ENCODE assay signal across 13 cellular contexts in the genomic region with DNA sequence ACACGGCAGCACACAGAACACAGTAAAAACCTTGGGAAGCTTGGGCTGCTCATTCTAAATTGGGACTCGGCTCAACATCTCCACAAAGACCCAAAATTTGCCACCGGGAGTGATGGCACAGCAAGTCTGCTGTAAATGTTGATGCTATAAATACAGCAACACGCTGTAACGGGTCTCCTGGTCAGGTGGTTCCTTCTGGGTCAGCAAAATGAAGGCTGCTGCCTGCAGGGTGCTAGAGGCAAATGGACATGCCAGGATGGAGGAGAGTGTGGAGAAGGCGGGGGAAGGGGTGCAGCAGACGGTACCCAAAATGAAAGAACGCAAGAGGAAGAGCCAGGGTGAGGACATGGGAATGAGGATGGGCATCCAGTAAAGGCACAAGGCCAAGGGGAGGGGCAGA. TPM values are rescaled to one million over a fixed set of nuclear protein-coding genes. Genes with fewer than 3 reads are reported as not detected.
DNase-seq lines count a peak whose midpoint lies in the region; ATAC-seq and TF ChIP-seq lines count a peak whose summit lies in the region.
"Had no signal": no experiment of that assay in that cellular context is flagged by ENCODE, and none has a peak within 500 bp of the region (broad histone marks: within the 10 kb centered on the region; RNA-seq: fewer than 3 reads in every experiment).

No MANE protein-coding gene starts in this region.

- DNase-seq in H9 (no peak), RWPE1 (ENCODE audit: low spot score) (no peak), endodermal cell (no peak), RPMI8226 (no peak), kidney glomerular epithelial cell (lab: John Stamatoyannopoulos, UW) (no peak)
- DNase-seq: C1 segment of cervical spinal cord; Calu3; CD4-positive, alpha-beta T cell; DMS 273 treated with DMSO at 0.1 percent for 48 hours had no signal

- no peak overlapping the region for H4K91ac ChIP-seq in H9 (ENCODE audit: insufficient read length, low read depth, low read length)

- H3K23me2 ChIP-seq in H9 (ENCODE audit: insufficient read length, low read depth, low read length, poor library complexity, severe bottlenecking): no peaks in the 10 kb centered on the region

- H3K56ac ChIP-seq in H9 (ENCODE audit: insufficient read length, low read depth, low read length): no peak overlapping the region

- H3K79me2 ChIP-seq in H9 (ENCODE audit: insufficient read depth, low read length): no peaks in the 10 kb centered on the region

- H3K14ac ChIP-seq in H9 (ENCODE audit: insufficient read depth, low read length): no peak overlapping the region

- POLR2A ChIA-PET in RWPE1 (lab: Yijun Ruan, JAX; ENCODE audit: low non-redundant PET): no interaction called here

- CTCF ChIA-PET in RWPE1 (lab: Yijun Ruan, JAX): no interaction called here

- H3K36me3 Mint-ChIP-seq in H9 (ENCODE audit: insufficient read depth in 1 of 3, low read depth in 3 of 3) (peaks cover 10 to 77% (median 64%) of the 10 kb centered on the region in 3 experiments; a peak in 6 of 7 replicates), endodermal cell (ENCODE audit: low read depth) (peaks cover 63% of the 10 kb centered on the region)

- H3K4me3 Mint-ChIP-seq in H9 (no peak overlapping the region), endodermal cell (no peak overlapping the region)
- H3K4me3 Mint-ChIP-seq: B cell; CD4-positive, alpha-beta T cell had no signal

- peaks cover 0 to 3% of the 10 kb centered on the region in 2 experiments; a peak in 1 of 4 replicates for H3K4me1 Mint-ChIP-seq in H9
- H3K4me1 Mint-ChIP-seq in endodermal cell: peaks cover 7% of the 10 kb centered on the region
- H3K4me1 Mint-ChIP-seq: B cell had no signal

- H3K9ac ChIP-seq in H9 (ENCODE audit: extremely low read depth, insufficient read length, low read length): no peak overlapping the region
- no peak overlapping the region for H3K9ac ChIP-seq in endodermal cell (ENCODE audit: extremely low read depth, low read length, poor library complexity, severe bottlenecking)
- no peak overlapping the region for H3K9ac ChIP-seq in subcutaneous abdominal adipose tissue (ENCODE audit: low read length in 5 of 5)

- H2BK120ac ChIP-seq in H9 (ENCODE audit: low read depth, low read length, poor library complexity, severe bottlenecking): no peak overlapping the region

- no peak overlapping the region for H2BK15ac ChIP-seq in H9 (ENCODE audit: low read depth, low read length)

- no CpG with 5 or more reads among the region's 8 CpGs for WGBS in H9 (ENCODE audit: extremely low coverage, insufficient read length, low lambda C conversion rate)
- WGBS in endodermal cell (ENCODE audit: insufficient coverage in 1 of 2, insufficient read length in 1 of 2), 2 experiments: 85 to 94% methylated on average over 7 to 8 of the region's 8 CpGs

- no peak overlapping the region for H2AFZ ChIP-seq in H9 (ENCODE audit: low read length)

- no peak overlapping the region for H3T11ph ChIP-seq in H9 (ENCODE audit: low read length)

- H3K27me3 ChIP-seq in H9 (ENCODE audit: insufficient read depth, low read length) (no peaks in the 10 kb centered on the region), endodermal cell (ENCODE audit: control insufficient read depth, insufficient read depth, low read length, poor library complexity, severe bottlenecking) (no peaks in the 10 kb centered on the region), subcutaneous abdominal adipose tissue (ENCODE audit: control insufficient read depth in 5 of 5, insufficient read depth in 4 of 5, low read length in 5 of 5) (no peaks in the 10 kb centered on the region)

- H3K27me3 Mint-ChIP-seq in H9 (ENCODE audit: low read depth) (no peaks in the 10 kb centered on the region; the same call in 1 of the 2 replicates), endodermal cell (ENCODE audit: insufficient read depth) (no peaks in the 10 kb centered on the region)
- H3K27me3 Mint-ChIP-seq: B cell; CD4-positive, alpha-beta T cell had no signal

- no peak overlapping the region for H2BK20ac ChIP-seq in H9 (ENCODE audit: low read depth, low read length, poor library complexity, severe bottlenecking)

- H3K4me2 ChIP-seq in H9 (ENCODE audit: insufficient read depth, insufficient read length, low read length): no peak overlapping the region

- no peaks in the 10 kb centered on the region for H4K20me1 ChIP-seq in H9 (ENCODE audit: control insufficient read depth, insufficient read depth, insufficient read length)

- no peak overlapping the region for H3K18ac ChIP-seq in H9 (ENCODE audit: insufficient read length, low read depth, low read length)

- no peak overlapping the region for H3K23ac ChIP-seq in H9 (ENCODE audit: insufficient read length, low read depth, low read length)

- H3K4me3 ChIP-seq in endodermal cell (ENCODE audit: low read length) (no peak overlapping the region), subcutaneous abdominal adipose tissue (ENCODE audit: low read depth in 1 of 5, low read length in 5 of 5) (no peak overlapping the region)

- ATAC-seq in HG03432 (IDR thresholded peaks at IDR 0.05; ENCODE audit: unreplicated experiment): no peak
- ATAC-seq: HCT116 had no signal

- H3K27ac Mint-ChIP-seq in H9 (peak overlapping the region in 2 of 3 experiments; percentile 59 to 65; a peak in 3 of 7 replicates), endodermal cell (peak overlapping the region; percentile 21)
- H3K27ac Mint-ChIP-seq: B cell; CD4-positive, alpha-beta T cell had no signal

- H3K4me1 ChIP-seq in H9 (ENCODE audit: insufficient read depth, low read length) (no peaks in the 10 kb centered on the region), endodermal cell (ENCODE audit: control insufficient read depth, insufficient read depth, low read length) (peaks cover 3% of the 10 kb centered on the region), subcutaneous abdominal adipose tissue (ENCODE audit: control insufficient read depth in 5 of 5, insufficient read depth in 5 of 5, low read length in 5 of 5) (peaks cover 29 to 93% (median 84%) of the 10 kb centered on the region in 5 donors)

- peaks cover 60% of the 10 kb centered on the region for H3K36me3 ChIP-seq in endodermal cell (ENCODE audit: control insufficient read depth, insufficient read depth, low read length)
- peaks cover 0 to 70% (median 51%) of the 10 kb centered on the region in 5 donors for H3K36me3 ChIP-seq in subcutaneous abdominal adipose tissue (ENCODE audit: control insufficient read depth in 5 of 5, insufficient read depth in 5 of 5, low read length in 5 of 5)

- TF ChIP-seq CTCF in H9 (conservative IDR thresholded peaks at IDR 0.05) (no peak), RWPE1 (conservative IDR thresholded peaks at IDR 0.05; ENCODE audit: low read depth) (no peak), endodermal cell (conservative IDR thresholded peaks at IDR 0.05) (no peak)

- H4K8ac ChIP-seq in H9 (replicated peaks; ENCODE audit: insufficient read length, low read depth, low read length): no peak overlapping the region

- H3K9me3 Mint-ChIP-seq in H9: no peaks in the 10 kb centered on the region; a peak in 1 of 5 replicates
- H3K9me3 Mint-ChIP-seq in endodermal cell: no peaks in the 10 kb centered on the region
- H3K9me3 Mint-ChIP-seq: CD4-positive, alpha-beta T cell had no signal

- no peak overlapping the region for H3K4ac ChIP-seq in H9 (ENCODE audit: low read depth, low read length)

- H3K79me1 ChIP-seq in H9 (ENCODE audit: insufficient read depth, low read depth, low read length, poor library complexity, severe bottlenecking): no peaks in the 10 kb centered on the region

- no peak overlapping the region for H4K5ac ChIP-seq in H9 (ENCODE audit: insufficient read length, low read depth, low read length)

- no peak overlapping the region for H2AK5ac ChIP-seq in H9 (ENCODE audit: insufficient read length, low read length)

- no peak overlapping the region for H2BK5ac ChIP-seq in H9 (ENCODE audit: insufficient read length, low read length)

- H3K27ac ChIP-seq in H9 (ENCODE audit: insufficient read length, low read depth, low read length): no peak overlapping the region
- H3K27ac ChIP-seq in RWPE1: peak overlapping the region; percentile 82
- no peak overlapping the region for H3K27ac ChIP-seq in endodermal cell (ENCODE audit: low read depth, low read length)
- H3K27ac ChIP-seq in subcutaneous abdominal adipose tissue (ENCODE audit: low read depth, low read length): peak overlapping the region; percentile 96

- no peaks in the 10 kb centered on the region for H3K9me3 ChIP-seq in H9 (ENCODE audit: control insufficient read depth, low read depth, low read length)
- no peaks in the 10 kb centered on the region for H3K9me3 ChIP-seq in endodermal cell (ENCODE audit: control insufficient read depth, low read length)
- H3K9me3 ChIP-seq in subcutaneous abdominal adipose tissue (ENCODE audit: control insufficient read depth in 5 of 5, low read length in 5 of 5): no peaks in the 10 kb centered on the region

- H2BK12ac ChIP-seq in H9 (ENCODE audit: insufficient read length, low read depth, low read length): no peak overlapping the region

RNA-seq across cellular contexts. Expression of a gene that starts 30.4 kb away (rescaled TPM):
- total RNA-seq in H9 (2021): 5.8 and 6.7 TPM in 2 replicates
- total RNA-seq in endodermal cell: 1 to 10 TPM; 4.7 to 5.5 TPM
- 6.1 TPM for polyA plus RNA-seq in endodermal cell (2013, experiment 1 of 2)
- polyA plus RNA-seq in endodermal cell (2013, experiment 2 of 2): 5.5 TPM

RNA-seq across cellular contexts. Expression of a gene that starts 40.6 kb away (rescaled TPM):
- total RNA-seq in H9 (2021) (51.7 and 58.5 TPM in 2 replicates), endodermal cell (10 to 100 TPM; 55.4 to 57.6 TPM)
- polyA plus RNA-seq in endodermal cell (2013, experiment 1 of 2): 56.1 TPM
- 47.2 TPM for polyA plus RNA-seq in endodermal cell (2013, experiment 2 of 2)

RNA-seq across cellular contexts. Expression of a gene that starts 50.6 kb away (rescaled TPM):
- total RNA-seq in H9 (2021) (22.1 and 24.1 TPM in 2 replicates), endodermal cell (10 to 100 TPM; 60.6 to 60.7 TPM)
- 31.7 TPM for polyA plus RNA-seq in endodermal cell (2013, experiment 1 of 2)
- polyA plus RNA-seq in endodermal cell (2013, experiment 2 of 2): 25.3 TPM

Comparison
In these comparisons a context has a peak if more than half of its experiments do, and no peak if none do; other contexts are left out.
1. H3K27ac ChIP-seq: peak in RWPE1 (single experiment) and subcutaneous abdominal adipose tissue (single experiment); none in H9 (single experiment) and endodermal cell (single experiment).